Comparison of ENCODE assay signal across 18 cellular contexts in genomic region chr11:55658031-55658573, GRCh38. TPM values are rescaled to one million over a fixed set of nuclear protein-coding genes. Genes with fewer than 3 reads are reported as not detected.
DNase-seq lines count a peak whose midpoint lies in the region; ATAC-seq and TF ChIP-seq lines count a peak whose summit lies in the region.
"Had no signal": no experiment of that assay in that cellular context is flagged by ENCODE, and none has a peak within 500 bp of the region (broad histone marks: within the 10 kb centered on the region; RNA-seq: fewer than 3 reads in every experiment).

No MANE protein-coding gene starts in this region.

- H3K79me2 ChIP-seq in GM23248 (ENCODE audit: insufficient read depth) = no peaks in the 10 kb centered on the region

- H3K4me1 ChIP-seq in GM23248 (ENCODE audit: insufficient read depth) = no peaks in the 10 kb centered on the region
- H3K4me1 ChIP-seq in gastroesophageal sphincter = no peaks in the 10 kb centered on the region
- H3K4me1 ChIP-seq: neural progenitor cell, tibial nerve had no signal

- H3K9me3 Mint-ChIP-seq in stimulated activated memory B cell treated with anti-CD40 and anti-IgM and Interleukin-4, amounts not matched to agents 10 μg/mL and 1 μg/mL and 100 μg/mL, for 72 hours = peaks cover 3% of the 10 kb centered on the region
- peaks cover 6 to 18% of the 10 kb centered on the region in 2 donors for H3K9me3 Mint-ChIP-seq in natural killer cell

- ATAC-seq in GM21825 (IDR thresholded peaks at IDR 0.05; ENCODE audit: unreplicated experiment) (peak; percentile 98), HG03354 (IDR thresholded peaks at IDR 0.05; ENCODE audit: poor library complexity, severe bottlenecking, unreplicated experiment) (peak; percentile 98), natural killer cell (no peak), gastroesophageal sphincter (no peak)
- peak; percentile 91 for ATAC-seq in stimulated activated memory B cell treated with anti-CD40 and anti-IgM and Interleukin-4, amounts not matched to agents 10 μg/mL and 1 μg/mL and 100 μg/mL, for 72 hours
- ATAC-seq: activated CD8-positive, alpha-beta T cell treated with anti-CD3 and anti-CD28 coated beads, Interleukin-2, amount 10 ng/mL, durations not matched to agents 7 days and 5 days had no signal

- no peaks in the 10 kb centered on the region for H3K9me3 ChIP-seq in GM23248 (ENCODE audit: low read depth)
- no peaks in the 10 kb centered on the region for H3K9me3 ChIP-seq in gastroesophageal sphincter
- H3K9me3 ChIP-seq: tibial nerve had no signal

- no peak for TF ChIP-seq POLR2A in gastroesophageal sphincter (IDR thresholded peaks at IDR 0.05)

- no peak for TF ChIP-seq EP300 in gastroesophageal sphincter (IDR thresholded peaks at IDR 0.05)

- in situ Hi-C loops in GM23248 (cut with MboI) = no loop called here

- H3K4me3 Mint-ChIP-seq in stimulated activated memory B cell treated with anti-CD40 and anti-IgM and Interleukin-4, amounts not matched to agents 10 μg/mL and 1 μg/mL and 100 μg/mL, for 72 hours = peak overlapping the region; percentile 24
- no peak overlapping the region for H3K4me3 Mint-ChIP-seq in natural killer cell
- H3K4me3 Mint-ChIP-seq: activated CD8-positive, alpha-beta T cell treated with anti-CD3 and anti-CD28 coated beads, Interleukin-2, amount 10 ng/mL, durations not matched to agents 7 days and 5 days; neural progenitor cell had no signal

- intact Hi-C loops in natural killer cell (cut with micrococcal nuclease) = no loop called here

- peak; percentile 52 for DNase-seq in NK-92 treated with Interleukin-12 subunit alpha and Interleukin-12 subunit beta, amount 100 ng/mL, for 24 hours (lab: John Stamatoyannopoulos, UW)
- DNase-seq in NK-92 (lab: John Stamatoyannopoulos, UW; ENCODE audit: unreplicated experiment) = no peak
- DNase-seq in natural killer cell = no peak
- DNase-seq in GM23248 = no peak
- DNase-seq: 8988T; activated CD8-positive, alpha-beta T cell treated with anti-CD3 and anti-CD28 coated beads, Interleukin-2, amount 10 ng/mL, durations not matched to agents 7 days and 5 days; aorta; EL; NCI-H2171; stimulated activated CD4-positive, alpha-beta T cell treated with anti-CD3 and anti-CD28 coated beads, Interleukin-2, amount 100 ng/mL, for 48 hours; SW 1271 had no signal

- no peak overlapping the region for H3K4me3 ChIP-seq in GM23248
- H3K4me3 ChIP-seq in gastroesophageal sphincter = no peak overlapping the region
- H3K4me3 ChIP-seq: neural progenitor cell, tibial nerve had no signal

- no peaks in the 10 kb centered on the region for H3K36me3 Mint-ChIP-seq in stimulated activated memory B cell treated with anti-CD40 and anti-IgM and Interleukin-4, amounts not matched to agents 10 μg/mL and 1 μg/mL and 100 μg/mL, for 72 hours
- H3K36me3 Mint-ChIP-seq in natural killer cell = no peaks in the 10 kb centered on the region
- H3K36me3 Mint-ChIP-seq: neural progenitor cell had no signal

- no peaks in the 10 kb centered on the region for H3K27me3 ChIP-seq in GM23248 (replicated peaks; ENCODE audit: insufficient read depth)
- H3K27me3 ChIP-seq in gastroesophageal sphincter = no peaks in the 10 kb centered on the region
- H3K27me3 ChIP-seq: neural progenitor cell, tibial nerve had no signal

- H3K36me3 ChIP-seq in GM23248 (ENCODE audit: low read depth) = no peaks in the 10 kb centered on the region
- no peaks in the 10 kb centered on the region for H3K36me3 ChIP-seq in gastroesophageal sphincter
- H3K36me3 ChIP-seq: neural progenitor cell, tibial nerve had no signal

- H2AFZ ChIP-seq in GM23248 = no peak overlapping the region
- H2AFZ ChIP-seq: neural progenitor cell had no signal

- no peak overlapping the region for H3K27ac ChIP-seq in GM23248
- H3K27ac ChIP-seq in gastroesophageal sphincter = no peak overlapping the region
- H3K27ac ChIP-seq: neural progenitor cell, tibial nerve had no signal

- H3K27ac Mint-ChIP-seq in stimulated activated memory B cell treated with anti-CD40 and anti-IgM and Interleukin-4, amounts not matched to agents 10 μg/mL and 1 μg/mL and 100 μg/mL, for 72 hours = peak overlapping the region; percentile 60
- H3K27ac Mint-ChIP-seq in natural killer cell = no peak overlapping the region
- H3K27ac Mint-ChIP-seq: activated CD8-positive, alpha-beta T cell treated with anti-CD3 and anti-CD28 coated beads, Interleukin-2, amount 10 ng/mL, durations not matched to agents 7 days and 5 days; neural progenitor cell had no signal

- peaks cover 15% of the 10 kb centered on the region for H3K4me1 Mint-ChIP-seq in stimulated activated memory B cell treated with anti-CD40 and anti-IgM and Interleukin-4, amounts not matched to agents 10 μg/mL and 1 μg/mL and 100 μg/mL, for 72 hours
- H3K4me1 Mint-ChIP-seq in natural killer cell = no peaks in the 10 kb centered on the region
- H3K4me1 Mint-ChIP-seq: neural progenitor cell had no signal

- TF ChIP-seq CTCF in natural killer cell (IDR thresholded peaks at IDR 0.05) = no peak
- TF ChIP-seq CTCF in gastroesophageal sphincter (IDR thresholded peaks at IDR 0.05) = no peak

- H3K9ac ChIP-seq in GM23248 = no peak overlapping the region
- H3K9ac ChIP-seq: neural progenitor cell had no signal

- H3F3A ChIP-seq in GM23248 (ENCODE audit: insufficient read depth) = no peaks in the 10 kb centered on the region

- H4K20me1 ChIP-seq in GM23248 (ENCODE audit: insufficient read depth) = no peaks in the 10 kb centered on the region

- H3K4me2 ChIP-seq in GM23248 (ENCODE audit: unreplicated experiment) = no peak overlapping the region
- H3K4me2 ChIP-seq: neural progenitor cell had no signal

- no peaks in the 10 kb centered on the region for H3K27me3 Mint-ChIP-seq in stimulated activated memory B cell treated with anti-CD40 and anti-IgM and Interleukin-4, amounts not matched to agents 10 μg/mL and 1 μg/mL and 100 μg/mL, for 72 hours
- H3K27me3 Mint-ChIP-seq in natural killer cell (ENCODE audit: low read depth in 2 of 2) = no peaks in the 10 kb centered on the region

- 14 to 19% methylated on average over 2 of the region's 2 CpGs for WGBS in GM23248 (ENCODE audit: low coverage in 1 of 2, low lambda C conversion rate in 2 of 2, missing lambda C conversion rate in 2 of 2), 2 experiments
- WGBS in gastroesophageal sphincter (ENCODE audit: low coverage in 1 of 2), 2 donors = 72 to 83% methylated on average over 2 of the region's 2 CpGs

- H3K9me2 ChIP-seq in GM23248 (ENCODE audit: insufficient read depth) = no peaks in the 10 kb centered on the region

RNA-seq across cellular contexts. Expression of gene OR4C6, which starts 3.9 kb away (rescaled TPM):
- total RNA-seq in natural killer cell (not detected), gastroesophageal sphincter (not detected)
- total RNA-seq in GM23248 (2014; rRNA removed; shearing (Covaris generic)) = not detected in 2 replicates
- polyA plus RNA-seq in GM23248 (2016; fragmentation: Nextera tagmentation; extraction: Ambion mirVana) = not detected in 2 replicates
- total RNA-seq: activated CD8-positive, alpha-beta T cell treated with anti-CD3 and anti-CD28 coated beads, Interleukin-2, amount 10 ng/mL, durations not matched to agents 7 days and 5 days; aorta; endothelial cell of umbilical vein; tibial nerve had no signal
- polyA plus RNA-seq: aorta, endothelial cell of umbilical vein had no signal

RNA-seq across cellular contexts. Expression of gene OR4S2, which starts 10.0 kb away (rescaled TPM):
- not detected for total RNA-seq in natural killer cell
- total RNA-seq in GM23248 (2014; rRNA removed; shearing (Covaris generic)) = not detected in 2 replicates
- polyA plus RNA-seq in GM23248 (2016; fragmentation: Nextera tagmentation; extraction: Ambion mirVana) = not detected in 2 replicates
- not detected for total RNA-seq in gastroesophageal sphincter
- total RNA-seq: activated CD8-positive, alpha-beta T cell treated with anti-CD3 and anti-CD28 coated beads, Interleukin-2, amount 10 ng/mL, durations not matched to agents 7 days and 5 days; aorta; endothelial cell of umbilical vein; tibial nerve had no signal
- polyA plus RNA-seq: endothelial cell of umbilical vein had no signal

RNA-seq across cellular contexts. Expression of gene OR4P4, which starts 23.2 kb away (rescaled TPM):
- total RNA-seq in natural killer cell = not detected
- not detected in 2 replicates for total RNA-seq in GM23248 (2014; rRNA removed; shearing (Covaris generic))
- not detected in 2 replicates for polyA plus RNA-seq in GM23248 (2016; fragmentation: Nextera tagmentation; extraction: Ambion mirVana)
- total RNA-seq in gastroesophageal sphincter = not detected
- total RNA-seq: activated CD8-positive, alpha-beta T cell treated with anti-CD3 and anti-CD28 coated beads, Interleukin-2, amount 10 ng/mL, durations not matched to agents 7 days and 5 days; aorta; endothelial cell of umbilical vein; tibial nerve had no signal
- polyA plus RNA-seq: aorta, endothelial cell of umbilical vein had no signal

RNA-seq across cellular contexts. Expression of gene OR4C11, which starts 50.7 kb away (rescaled TPM):
- total RNA-seq in natural killer cell (not detected), gastroesophageal sphincter (not detected)
- total RNA-seq in GM23248 (2014; rRNA removed; shearing (Covaris generic)) = not detected in 2 replicates
- polyA plus RNA-seq in GM23248 (2016; fragmentation: Nextera tagmentation; extraction: Ambion mirVana) = not detected in 2 replicates
- total RNA-seq: activated CD8-positive, alpha-beta T cell treated with anti-CD3 and anti-CD28 coated beads, Interleukin-2, amount 10 ng/mL, durations not matched to agents 7 days and 5 days; aorta; endothelial cell of umbilical vein; tibial nerve had no signal
- polyA plus RNA-seq: aorta, endothelial cell of umbilical vein had no signal

Comparison
In these comparisons a context has a peak if more than half of its experiments do, and no peak if none do; other contexts are left out.
1. ATAC-seq: peak in GM21825 (single experiment), HG03354 (single experiment) and stimulated activated memory B cell treated with anti-CD40 and anti-IgM and Interleukin-4, amounts not matched to agents 10 μg/mL and 1 μg/mL and 100 μg/mL, for 72 hours (single experiment); none in natural killer cell (0 of 3) and gastroesophageal sphincter (single experiment).